9 cellular contexts compared by ENCODE assay signal in the genomic region with DNA sequence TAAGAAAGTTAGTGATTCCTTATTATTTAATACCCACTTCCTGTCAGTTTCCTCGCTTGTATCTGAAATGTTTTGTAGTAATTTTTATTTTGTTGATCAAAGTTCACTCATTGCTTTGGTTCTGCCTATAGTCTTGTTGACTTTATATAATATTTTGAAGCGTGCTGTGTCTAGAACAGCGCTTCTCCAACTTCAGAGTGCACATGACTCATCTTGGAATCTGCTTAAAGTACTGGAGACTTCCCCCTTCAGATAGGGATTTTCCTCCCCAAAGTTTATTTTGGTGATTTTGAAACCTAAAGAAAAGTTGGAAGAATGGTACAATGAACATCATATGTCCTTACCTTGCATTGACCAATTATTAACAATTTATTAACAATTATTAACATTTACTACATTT. TPM values are rescaled to one million over a fixed set of nuclear protein-coding genes. Genes with fewer than 3 reads are reported as not detected.
DNase-seq lines count a peak whose midpoint lies in the region; ATAC-seq and TF ChIP-seq lines count a peak whose summit lies in the region.
"Had no signal": no experiment of that assay in that cellular context is flagged by ENCODE, and none has a peak within 500 bp of the region (broad histone marks: within the 10 kb centered on the region; RNA-seq: fewer than 3 reads in every experiment).

No MANE protein-coding gene starts in this region.

- peaks cover 59% of the 10 kb centered on the region for H3K79me2 ChIP-seq in PC-3 (ENCODE audit: low read length)

- no peak overlapping the region for H3K27ac ChIP-seq in CD8-positive, alpha-beta memory T cell (ENCODE audit: low read depth, low read length)
- H3K27ac ChIP-seq in PC-3 (ENCODE audit: low read length) (no peak overlapping the region), endodermal cell (ENCODE audit: low read depth, low read length) (no peak overlapping the region), neutrophil (peak overlapping the region; percentile 77), tibial artery (peak overlapping the region in 1 of 2 donors; percentile 20)

- H2AFZ ChIP-seq in PC-3 (ENCODE audit: low read length) = no peak overlapping the region

- 87 to 100% methylated on average over 2 to 3 of the region's 3 CpGs for WGBS in endodermal cell (ENCODE audit: insufficient coverage in 1 of 2, insufficient read length in 1 of 2), 2 experiments

- CTCF ChIA-PET in CD8-positive, alpha-beta memory T cell (lab: Charles Lee) = interaction anchor here (0.6 to 15.6 kb wide), 6 partner anchors 14 to 127 kb away, joined by 3 to 304 read pairs (median 8); partner anchors contain the start of gene VDAC2
- CTCF ChIA-PET in PC-3 (lab: Charles Lee) = interaction anchor here (0.6 to 6.8 kb wide), 11 partner anchors 11 to 216 kb away, joined by 3 to 170 read pairs (median 3); no protein-coding TSS in a partner anchor

- H3K36me3 ChIP-seq in CD8-positive, alpha-beta memory T cell (ENCODE audit: insufficient read depth, low read length) = peaks cover 41% of the 10 kb centered on the region
- peaks cover 72% of the 10 kb centered on the region for H3K36me3 ChIP-seq in PC-3 (ENCODE audit: low read depth, low read length)
- peaks cover 75% of the 10 kb centered on the region for H3K36me3 ChIP-seq in endodermal cell (ENCODE audit: control insufficient read depth, insufficient read depth, low read length)
- H3K36me3 ChIP-seq in neutrophil = peaks cover 49% of the 10 kb centered on the region
- peaks cover 0 to 28% (median 13%) of the 10 kb centered on the region in 3 donors for H3K36me3 ChIP-seq in tibial artery

- H4K20me1 ChIP-seq in PC-3 (ENCODE audit: low read length) = peaks cover 69% of the 10 kb centered on the region

- no peak overlapping the region for H3K9ac ChIP-seq in PC-3 (ENCODE audit: low read length)
- H3K9ac ChIP-seq in endodermal cell (ENCODE audit: extremely low read depth, low read length, poor library complexity, severe bottlenecking) = no peak overlapping the region

- H3K9me3 Mint-ChIP-seq in CD8-positive, alpha-beta memory T cell = no peaks in the 10 kb centered on the region
- H3K9me3 Mint-ChIP-seq in endodermal cell = no peaks in the 10 kb centered on the region
- H3K9me3 Mint-ChIP-seq: dendritic cell treated with granulocyte-macrophage colony-stimulating factor and Interleukin-4, amounts not matched to agents 40 ng/mL and 50 ng/mL, for 4 days had no signal

- peaks cover 0 to 67% (median 7%) of the 10 kb centered on the region in 3 donors for H3K36me3 Mint-ChIP-seq in CD8-positive, alpha-beta memory T cell
- peaks cover 62% of the 10 kb centered on the region for H3K36me3 Mint-ChIP-seq in endodermal cell (ENCODE audit: low read depth)

- H3K9me3 ChIP-seq in CD8-positive, alpha-beta memory T cell (ENCODE audit: low read length) = no peaks in the 10 kb centered on the region
- H3K9me3 ChIP-seq in PC-3 (ENCODE audit: low read length) (no peaks in the 10 kb centered on the region), endodermal cell (ENCODE audit: control insufficient read depth, low read length) (no peaks in the 10 kb centered on the region), neutrophil (no peaks in the 10 kb centered on the region), tibial artery (no peaks in the 10 kb centered on the region)

- H3F3A ChIP-seq in PC-3 (ENCODE audit: low read length, unreplicated experiment) = peaks cover 57% of the 10 kb centered on the region

- intact Hi-C loops in PC-3 (cut with micrococcal nuclease) (loop anchor here (1.0 to 10.0 kb wide), 6 partner anchors 19 to 403 kb away; partner anchors contain the start of genes KAT6B and SAMD8), tibial artery (cut with DNase I; ENCODE audit: low total_unique reads) (loop anchor here (5.0 to 10.0 kb wide), 2 partner anchors 43 to 405 kb away; partner anchors contain the start of gene KAT6B)

- no peak overlapping the region for H3K4me2 ChIP-seq in PC-3 (ENCODE audit: low read length)

- BruUV-seq in PC-3 (replicated peaks; lab: Mats Ljungman, UMichigan) = no TSS peak

- H3K27me3 Mint-ChIP-seq in CD8-positive, alpha-beta memory T cell = no peaks in the 10 kb centered on the region
- H3K27me3 Mint-ChIP-seq in endodermal cell (ENCODE audit: insufficient read depth) = no peaks in the 10 kb centered on the region
- H3K27me3 Mint-ChIP-seq: dendritic cell treated with granulocyte-macrophage colony-stimulating factor and Interleukin-4, amounts not matched to agents 40 ng/mL and 50 ng/mL, for 4 days had no signal

- H3K27ac Mint-ChIP-seq in CD8-positive, alpha-beta memory T cell = peak overlapping the region in 5 of 8 donors; percentile 75 to 90 (median 88)
- H3K27ac Mint-ChIP-seq in endodermal cell = no peak overlapping the region

- ATAC-seq in PC-3 = no peak

- POLR2A ChIA-PET in CD8-positive, alpha-beta memory T cell (lab: Charles Lee) = interaction anchor here (0.9 to 7.1 kb wide), 3 partner anchors 13 to 42 kb away, joined by 3 to 56 read pairs (median 6); partner anchors contain the start of gene VDAC2
- POLR2A ChIA-PET in PC-3 (lab: Charles Lee; ENCODE audit: unreplicated experiment) = interaction anchor here (1.0 kb wide), 2 partner anchors 18 to 42 kb away, joined by 3 read pairs; no protein-coding TSS in a partner anchor

- H3K4me1 Mint-ChIP-seq in CD8-positive, alpha-beta memory T cell = peaks cover 28 to 62% (median 28%) of the 10 kb centered on the region in 3 donors
- H3K4me1 Mint-ChIP-seq in endodermal cell = peaks cover 41% of the 10 kb centered on the region

- peaks cover 28% of the 10 kb centered on the region for H3K4me1 ChIP-seq in CD8-positive, alpha-beta memory T cell (ENCODE audit: insufficient read depth, low read length)
- H3K4me1 ChIP-seq in PC-3 (ENCODE audit: insufficient read depth, low read length) = peaks cover 39% of the 10 kb centered on the region
- peaks cover 18% of the 10 kb centered on the region for H3K4me1 ChIP-seq in endodermal cell (ENCODE audit: control insufficient read depth, insufficient read depth, low read length)
- peaks cover 15 to 16% of the 10 kb centered on the region in 2 experiments for H3K4me1 ChIP-seq in neutrophil (ENCODE audit: control insufficient read depth in 1 of 2, insufficient read depth in 1 of 2, low read depth in 1 of 2, low read length in 1 of 2)
- H3K4me1 ChIP-seq in tibial artery = peaks cover 0 to 69% (median 40%) of the 10 kb centered on the region in 4 donors

- no peaks in the 10 kb centered on the region for H3K27me3 ChIP-seq in CD8-positive, alpha-beta memory T cell (ENCODE audit: insufficient read depth, low read length, poor library complexity, severe bottlenecking)
- no peaks in the 10 kb centered on the region for H3K27me3 ChIP-seq in PC-3 (ENCODE audit: low read length)
- no peaks in the 10 kb centered on the region for H3K27me3 ChIP-seq in endodermal cell (ENCODE audit: control insufficient read depth, insufficient read depth, low read length, poor library complexity, severe bottlenecking)
- no peaks in the 10 kb centered on the region for H3K27me3 ChIP-seq in neutrophil
- H3K27me3 ChIP-seq in tibial artery = no peaks in the 10 kb centered on the region

- H3K4me3 ChIP-seq in CD8-positive, alpha-beta memory T cell (ENCODE audit: low read length) = no peak overlapping the region
- H3K4me3 ChIP-seq in PC-3 (ENCODE audit: low read length) (no peak overlapping the region), endodermal cell (ENCODE audit: low read length) (no peak overlapping the region), neutrophil (ENCODE audit: low read depth in 1 of 2, low read length in 1 of 2) (no peak overlapping the region), tibial artery (no peak overlapping the region)

- TF ChIP-seq CTCF in PC-3 (conservative IDR thresholded peaks at IDR 0.05; ENCODE audit: low read depth, low read length) = no peak
- no peak for TF ChIP-seq CTCF in endodermal cell (conservative IDR thresholded peaks at IDR 0.05)
- TF ChIP-seq CTCF in neutrophil (IDR thresholded peaks at IDR 0.05) = no peak
- no peak for TF ChIP-seq CTCF in tibial artery (IDR thresholded peaks at IDR 0.05)

- DNase-seq in CD8-positive, alpha-beta memory T cell = no peak
- DNase-seq in PC-3 (peak; percentile 50), endodermal cell (peak; percentile 2), globus pallidus (ENCODE audit: low spot score) (no peak), DMS153 treated with DMSO at 0.1 percent for 48 hours (lab: John Stamatoyannopoulos, UW; ENCODE audit: unreplicated experiment) (no peak), tibial artery (no peak)
- DNase-seq: NCI-H446 treated with DMSO at 0.1 percent for 48 hours had no signal

- no peaks in the 10 kb centered on the region for H3K9me2 ChIP-seq in PC-3 (replicated peaks; ENCODE audit: low read length)

- no peak overlapping the region for H3K4me3 Mint-ChIP-seq in CD8-positive, alpha-beta memory T cell
- H3K4me3 Mint-ChIP-seq in endodermal cell = no peak overlapping the region
- H3K4me3 Mint-ChIP-seq: dendritic cell treated with granulocyte-macrophage colony-stimulating factor and Interleukin-4, amounts not matched to agents 40 ng/mL and 50 ng/mL, for 4 days had no signal

RNA-seq across cellular contexts. Expression of gene COMTD1, which starts 5.8 kb away (rescaled TPM):
- 10 to 100 TPM; 43.9 to 47.9 TPM for total RNA-seq in CD8-positive, alpha-beta memory T cell
- 23.2 TPM for polyA plus RNA-seq in CD8-positive, alpha-beta memory T cell
- 183 and 214 TPM in 2 replicates for total RNA-seq in PC-3 (2014; rRNA removed)
- total RNA-seq in endodermal cell = 10 to 100 TPM in 1 of 2 donors, 1 to 10 TPM in 1; 9.6 to 14.4 TPM
- polyA plus RNA-seq in endodermal cell (2013, experiment 1 of 2) = 9.8 TPM
- 9.0 TPM for polyA plus RNA-seq in endodermal cell (2013, experiment 2 of 2)

RNA-seq across cellular contexts. Expression of gene VDAC2, which starts 19.4 kb away (rescaled TPM):
- 100 to 1,000 TPM; 247 to 261 TPM for total RNA-seq in CD8-positive, alpha-beta memory T cell
- 149 TPM for polyA plus RNA-seq in CD8-positive, alpha-beta memory T cell
- 463 and 542 TPM in 2 replicates for total RNA-seq in PC-3 (2014; rRNA removed)
- total RNA-seq in endodermal cell = 100 to 1,000 TPM; 277 to 292 TPM
- 259 TPM for polyA plus RNA-seq in endodermal cell (2013, experiment 1 of 2)
- 244 TPM for polyA plus RNA-seq in endodermal cell (2013, experiment 2 of 2)

Comparison
In these comparisons a context has a peak if more than half of its experiments do, and no peak if none do; other contexts are left out.
1. DNase-seq: peak in PC-3 (single experiment) and endodermal cell (single experiment); none in CD8-positive, alpha-beta memory T cell (0 of 5), globus pallidus (single experiment), DMS153 treated with DMSO at 0.1 percent for 48 hours (single experiment) and tibial artery (0 of 2).